Comparison of ENCODE assay signal across 8 cellular contexts in the genomic region with DNA sequence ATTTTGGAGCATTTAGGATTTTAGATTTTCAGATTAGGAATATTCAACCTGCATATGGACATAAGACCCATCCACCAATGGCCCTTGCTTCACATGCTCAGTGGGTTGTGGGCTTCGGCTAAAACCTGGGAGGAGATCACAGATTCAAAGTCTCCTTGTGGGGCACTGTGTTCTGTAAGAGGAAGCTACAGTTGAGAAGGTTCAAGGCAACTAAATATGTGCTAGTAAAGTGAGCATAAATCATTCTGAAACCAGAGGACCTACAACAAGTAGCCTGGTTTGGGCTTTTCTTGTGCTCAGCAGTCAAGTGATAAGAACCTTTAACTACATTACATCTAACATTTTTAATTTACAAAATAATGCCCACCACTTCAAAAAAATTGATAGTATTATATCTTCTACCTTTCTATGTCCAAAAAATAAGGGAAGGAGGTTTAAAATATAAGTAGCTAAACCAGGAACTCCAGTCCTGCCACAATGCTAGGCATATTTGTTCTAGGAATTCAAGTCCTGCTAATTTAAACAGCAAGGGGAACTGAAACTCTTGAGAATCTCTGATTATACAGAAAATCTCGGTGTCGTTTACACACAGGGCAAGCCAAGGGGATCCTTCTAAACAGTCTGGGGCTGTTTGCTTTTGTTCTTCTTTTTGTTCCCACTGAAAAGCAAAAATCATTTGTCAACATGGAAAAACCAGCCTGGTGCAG. TPM values are rescaled to one million over a fixed set of nuclear protein-coding genes. Genes with fewer than 3 reads are reported as not detected.
A peak's percentile ranks its signal among the peaks of the same experiment; 100 is the strongest.
DNase-seq lines count a peak whose midpoint lies in the region; ATAC-seq and TF ChIP-seq lines count a peak whose summit lies in the region.

No MANE protein-coding gene starts in this region.

- H3K4me1 ChIP-seq in left lung, result peaks cover 4 to 25% of the 10 kb centered on the region in 2 donors
- H3K4me1 ChIP-seq in A673 (ENCODE audit: insufficient read depth, low read length, poor library complexity, severe bottlenecking), result no peaks in the 10 kb centered on the region

- H3K9me3 ChIP-seq in left lung (no peaks in the 10 kb centered on the region), A673 (ENCODE audit: low read depth, low read length, poor library complexity, severe bottlenecking) (no peaks in the 10 kb centered on the region)

- H3K27me3 ChIP-seq in left lung (no peaks in the 10 kb centered on the region), A673 (replicated peaks; ENCODE audit: insufficient read depth, low read depth, low read length, poor library complexity) (no peaks in the 10 kb centered on the region)

- peaks cover 21 to 28% of the 10 kb centered on the region in 2 donors for H3K4me1 Mint-ChIP-seq in natural killer cell treated with Interleukin-12 subunit alpha and Interleukin-12 subunit beta and Interleukin-15 and Interleukin-18, amount 100 ng/mL, for 72 hours (ENCODE audit: low read depth in 2 of 2)

- intact Hi-C loops in left lung (cut with DNase I), result no loop called here
- intact Hi-C loops in A673 (cut with micrococcal nuclease; ENCODE audit: unreplicated experiment), result no loop called here

- no peaks in the 10 kb centered on the region for H3K36me3 Mint-ChIP-seq in natural killer cell treated with Interleukin-12 subunit alpha and Interleukin-12 subunit beta and Interleukin-15 and Interleukin-18, amount 100 ng/mL, for 72 hours

- no peak overlapping the region for H3K4me3 Mint-ChIP-seq in natural killer cell treated with Interleukin-12 subunit alpha and Interleukin-12 subunit beta and Interleukin-15 and Interleukin-18, amount 100 ng/mL, for 72 hours

- H3K36me3 ChIP-seq in left lung, result no peaks in the 10 kb centered on the region
- no peaks in the 10 kb centered on the region for H3K36me3 ChIP-seq in A673 (ENCODE audit: insufficient read depth, low read length, poor library complexity, severe bottlenecking)

- no peaks in the 10 kb centered on the region for H3K27me3 Mint-ChIP-seq in natural killer cell treated with Interleukin-12 subunit alpha and Interleukin-12 subunit beta and Interleukin-15 and Interleukin-18, amount 100 ng/mL, for 72 hours

- POLR2A ChIA-PET in A673 (lab: Charles Lee; ENCODE audit: low non-redundant PET), result no interaction called here

- no peak overlapping the region for H3K4me3 ChIP-seq in left lung
- H3K4me3 ChIP-seq in A673 (ENCODE audit: low read depth, low read length, poor library complexity, severe bottlenecking), result no peak overlapping the region

- no TSS peak for BruUV-seq in A673 (replicated peaks; lab: Mats Ljungman, UMichigan)

- no peaks in the 10 kb centered on the region for H3K9me3 Mint-ChIP-seq in natural killer cell treated with Interleukin-12 subunit alpha and Interleukin-12 subunit beta and Interleukin-15 and Interleukin-18, amount 100 ng/mL, for 72 hours

- no peak for TF ChIP-seq CTCF in left lung (IDR thresholded peaks at IDR 0.05)
- no peak for TF ChIP-seq CTCF in A673 (conservative IDR thresholded peaks at IDR 0.05; ENCODE audit: low read depth, low read length)

- H3K27ac Mint-ChIP-seq in natural killer cell treated with Interleukin-12 subunit alpha and Interleukin-12 subunit beta and Interleukin-15 and Interleukin-18, amount 100 ng/mL, for 72 hours, result no peak overlapping the region

- CTCF ChIA-PET in A673 (lab: Charles Lee), result no interaction called here

- in situ Hi-C loops in ACHN (cut with HindIII; ENCODE audit: low pct_ligation_motif_present, low pct_unique_long_range_greater_than_20kb, low sequenced_read_pairs), result no loop called here

- H3K27ac ChIP-seq in left lung, result peak overlapping the region in 1 of 2 donors; percentile 7
- no peak overlapping the region for H3K27ac ChIP-seq in A673 (ENCODE audit: low read depth, low read length, poor library complexity, severe bottlenecking)

- peak; percentile 81 for ATAC-seq in GM18498 (IDR thresholded peaks at IDR 0.05; ENCODE audit: unreplicated experiment)
- peak; percentile 82 for ATAC-seq in GM21528 (IDR thresholded peaks at IDR 0.05; ENCODE audit: low FRiP score, unreplicated experiment)
- peak; percentile 91 for ATAC-seq in HG03520 (IDR thresholded peaks at IDR 0.05; ENCODE audit: unreplicated experiment)
- peak; percentile 64 for ATAC-seq in left lung
- no peak for ATAC-seq in natural killer cell treated with Interleukin-12 subunit alpha and Interleukin-12 subunit beta and Interleukin-15 and Interleukin-18, amount 100 ng/mL, for 72 hours

- no peak for DNase-seq in left lung
- no peak for DNase-seq in A673 (ENCODE audit: low spot score)
- DNase-seq in foreskin melanocyte, result no peak
- DNase-seq in ACHN, result no peak
- DNase-seq in natural killer cell treated with Interleukin-12 subunit alpha and Interleukin-12 subunit beta and Interleukin-15 and Interleukin-18, amount 100 ng/mL, for 72 hours (ENCODE audit: low spot score), result no peak

RNA-seq across cellular contexts. Expression of gene FOXO1, which starts 36.6 kb away (rescaled TPM):
- total RNA-seq in left lung, result 10 to 100 TPM; 19.3 to 24.0 TPM
- total RNA-seq in A673 (2021), result 2.9 and 3.0 TPM in 2 replicates
- total RNA-seq in natural killer cell treated with Interleukin-12 subunit alpha and Interleukin-12 subunit beta and Interleukin-15 and Interleukin-18, amount 100 ng/mL, for 72 hours, result 1 to 10 TPM; 6.1 to 9.5 TPM

Comparison
In these comparisons a context has a peak if more than half of its experiments do, and no peak if none do; other contexts are left out.
1. ATAC-seq: peak in GM18498 (single experiment), GM21528 (single experiment), HG03520 (single experiment) and left lung (single experiment); none in natural killer cell treated with Interleukin-12 subunit alpha and Interleukin-12 subunit beta and Interleukin-15 and Interleukin-18, amount 100 ng/mL, for 72 hours (0 of 2).